14 cellular contexts compared by ENCODE assay signal in genomic region chr11:36295926-36296325, GRCh38. TPM values are rescaled to one million over a fixed set of nuclear protein-coding genes. Genes with fewer than 3 reads are reported as not detected.
DNase-seq lines count a peak whose midpoint lies in the region; ATAC-seq lines count a peak whose summit lies in the region.
"Had no signal": no experiment of that assay in that cellular context is flagged by ENCODE, and none has a peak within 500 bp of the region (broad histone marks: within the 10 kb centered on the region; RNA-seq: fewer than 3 reads in every experiment).

Gene PRR5L (plus strand): TSS chr11:36296288. CDS start chr11:36401122, 104,834 bp downstream.

- no peaks in the 10 kb centered on the region for H3K27me3 ChIP-seq in CD8-positive, alpha-beta memory T cell (ENCODE audit: insufficient read depth, low read length, poor library complexity, severe bottlenecking)

- ATAC-seq in activated T-helper 17 cell treated with anti-CD3 and anti-CD28 coated beads, Interleukin-2, amount 50 U/mL, for 72 hours (replicated peaks), result no peak
- ATAC-seq in HG03039 (IDR thresholded peaks at IDR 0.05; ENCODE audit: unreplicated experiment), result no peak
- ATAC-seq: T-helper 17 cell had no signal

- H3K4me3 ChIP-seq in CD8-positive, alpha-beta memory T cell (ENCODE audit: low read length), result no peak within 1 kb of the TSS
- H3K4me3 ChIP-seq: thoracic aorta had no signal

- peaks cover 0 to 6% (median 0%) of the 10 kb centered on the region in 3 donors for H3K4me1 Mint-ChIP-seq in CD8-positive, alpha-beta memory T cell
- H3K4me1 Mint-ChIP-seq in activated T-helper 17 cell treated with anti-CD3 and anti-CD28 coated beads, Interleukin-2, amount 50 U/mL, for 72 hours, result no peaks in the 10 kb centered on the region

- H3K4me1 ChIP-seq in CD8-positive, alpha-beta memory T cell (ENCODE audit: insufficient read depth, low read length), result no peaks in the 10 kb centered on the region
- H3K4me1 ChIP-seq: parathyroid adenoma had no signal

- peaks cover 1 to 4% of the 10 kb centered on the region in 2 donors for H3K27me3 Mint-ChIP-seq in CD8-positive, alpha-beta memory T cell
- peaks cover 2% of the 10 kb centered on the region for H3K27me3 Mint-ChIP-seq in activated T-helper 17 cell treated with anti-CD3 and anti-CD28 coated beads, Interleukin-2, amount 50 U/mL, for 72 hours

- CTCF ChIA-PET in CD8-positive, alpha-beta memory T cell (lab: Charles Lee), result no interaction called here

- no peak within 1 kb of the TSS for H3K27ac Mint-ChIP-seq in CD8-positive, alpha-beta memory T cell
- no peak within 1 kb of the TSS for H3K27ac Mint-ChIP-seq in activated T-helper 17 cell treated with anti-CD3 and anti-CD28 coated beads, Interleukin-2, amount 50 U/mL, for 72 hours
- H3K27ac Mint-ChIP-seq: T-helper 17 cell had no signal

- no peak within 1 kb of the TSS for H3K4me3 Mint-ChIP-seq in CD8-positive, alpha-beta memory T cell
- no peak within 1 kb of the TSS for H3K4me3 Mint-ChIP-seq in activated T-helper 17 cell treated with anti-CD3 and anti-CD28 coated beads, Interleukin-2, amount 50 U/mL, for 72 hours
- H3K4me3 Mint-ChIP-seq: T-helper 17 cell had no signal

- H3K9me3 ChIP-seq in CD8-positive, alpha-beta memory T cell (ENCODE audit: low read length), result no peaks in the 10 kb centered on the region
- H3K9me3 ChIP-seq: thoracic aorta had no signal

- peaks cover 0 to under 1% (median 0%) of the 10 kb centered on the region in 5 donors for H3K9me3 Mint-ChIP-seq in CD8-positive, alpha-beta memory T cell
- H3K9me3 Mint-ChIP-seq in activated T-helper 17 cell treated with anti-CD3 and anti-CD28 coated beads, Interleukin-2, amount 50 U/mL, for 72 hours, result no peaks in the 10 kb centered on the region

- no peak within 1 kb of the TSS for H3K27ac ChIP-seq in CD8-positive, alpha-beta memory T cell (ENCODE audit: low read depth, low read length)
- H3K27ac ChIP-seq: C4-2B, parathyroid adenoma, thoracic aorta had no signal

- no peaks in the 10 kb centered on the region for H3K36me3 ChIP-seq in CD8-positive, alpha-beta memory T cell (ENCODE audit: insufficient read depth, low read length)
- H3K36me3 ChIP-seq: thoracic aorta had no signal

- H3K36me3 Mint-ChIP-seq in CD8-positive, alpha-beta memory T cell, result peaks cover 0 to 1% (median 0%) of the 10 kb centered on the region in 3 donors
- no peaks in the 10 kb centered on the region for H3K36me3 Mint-ChIP-seq in activated T-helper 17 cell treated with anti-CD3 and anti-CD28 coated beads, Interleukin-2, amount 50 U/mL, for 72 hours (ENCODE audit: low read depth)

- DNase-seq in CD8-positive, alpha-beta memory T cell, result no peak
- DNase-seq in inferior parietal cortex (ENCODE audit: extremely low spot score) (peak; percentile 75), retina (peak; percentile 44), NOMO-1 (lab: John Stamatoyannopoulos, UW; ENCODE audit: unreplicated experiment in 2 of 2) (no peak), DMS153 (lab: John Stamatoyannopoulos, UW) (no peak)
- no peak for DNase-seq in activated naive CD4-positive, alpha-beta T cell (lab: John Stamatoyannopoulos, UW)
- DNase-seq: GOT3, NCI-H187, T-helper 17 cell had no signal

- POLR2A ChIA-PET in CD8-positive, alpha-beta memory T cell (lab: Charles Lee), result no interaction called here

RNA-seq across cellular contexts. Expression of gene PRR5L, which starts in this region (rescaled TPM):
- 10 to 100 TPM; 28.4 to 32.5 TPM for total RNA-seq in CD8-positive, alpha-beta memory T cell
- 43.0 TPM for polyA plus RNA-seq in CD8-positive, alpha-beta memory T cell
- total RNA-seq in activated T-helper 17 cell treated with anti-CD3 and anti-CD28 coated beads, Interleukin-2, amount 50 U/mL, for 72 hours, result 10 to 100 TPM; 10.0 to 10.6 TPM

Comparison
In these comparisons a context has a peak if more than half of its experiments do, and no peak if none do; other contexts are left out.
1. DNase-seq: peak in inferior parietal cortex (single experiment) and retina (single experiment); none in CD8-positive, alpha-beta memory T cell (0 of 5), NOMO-1 (0 of 2), DMS153 (single experiment) and activated naive CD4-positive, alpha-beta T cell (0 of 4).